ENCODE assay signal across 34 cellular contexts in genomic region chr17:18978050-18978449, GRCh38. TPM values are rescaled to one million over a fixed set of nuclear protein-coding genes. Genes with fewer than 3 reads are reported as not detected.
"Had no signal": no experiment of that assay in that cellular context is flagged by ENCODE, and none has a peak within 500 bp of the region (broad histone marks: within the 10 kb centered on the region; RNA-seq: fewer than 3 reads in every experiment).

No MANE protein-coding gene starts in this region.

- H3K27ac Mint-ChIP-seq: activated B cell treated with CpG ODN at 0.5 μM for 24 hours; activated CD4-positive, alpha-beta memory T cell treated with anti-CD3 and anti-CD28 coated beads for 36 hours; activated CD4-positive, alpha-beta T cell treated with anti-CD3 and anti-CD28 coated beads, Interleukin-2, amount 10 ng/mL, durations not matched to agents 24 days and 14 days; activated CD8-positive, alpha-beta T cell treated with anti-CD3 and anti-CD28 coated beads for 36 hours; activated naive CD4-positive, alpha-beta T cell treated with anti-CD3 and anti-CD28 coated beads for 36 hours; activated naive CD4-positive, alpha-beta T cell treated with anti-CD3 and anti-CD28 coated beads, Interleukin-2, amount 50 U/mL, for 72 hours; activated naive CD8-positive, alpha-beta T cell treated with anti-CD3 and anti-CD28 coated beads for 36 hours; activated T-cell treated with anti-CD3 and anti-CD28 coated beads, Interleukin-2, amount 50 U/mL, for 24 hours; activated T-helper 2 cell treated with anti-CD3 and anti-CD28 coated beads, Interferon-gamma antibody, Interleukin-2, Interleukin-4, amounts not matched to agents 10 μg/mL and 5 μg/mL and 100 μg/mL, durations not matched to agents 14 hours and 24 hours and 36 hours; T-helper 1 cell treated with Interleukin-12 subunit alpha and Interleukin-12 subunit beta and Interleukin-4 antibody, amounts not matched to agents 30 μg/mL and 1 μg/mL, for 36 hours; T-helper 2 cell treated with Interferon-gamma antibody and Interleukin-4, amounts not matched to agents 5 μg/mL and 100 μg/mL, for 36 hours had no signal

- H3K9me3 Mint-ChIP-seq: activated B cell treated with CpG ODN at 0.5 μM for 24 hours; activated CD4-positive, alpha-beta memory T cell treated with anti-CD3 and anti-CD28 coated beads for 36 hours; activated CD4-positive, alpha-beta T cell treated with anti-CD3 and anti-CD28 coated beads, Interleukin-2, amount 10 ng/mL, durations not matched to agents 24 days and 14 days; activated CD8-positive, alpha-beta T cell treated with anti-CD3 and anti-CD28 coated beads for 36 hours; activated naive CD4-positive, alpha-beta T cell treated with anti-CD3 and anti-CD28 coated beads for 36 hours; activated naive CD4-positive, alpha-beta T cell treated with anti-CD3 and anti-CD28 coated beads, Interleukin-2, amount 50 U/mL, for 72 hours; activated naive CD8-positive, alpha-beta T cell treated with anti-CD3 and anti-CD28 coated beads for 36 hours; activated T-cell treated with anti-CD3 and anti-CD28 coated beads, Interleukin-2, amount 50 U/mL, for 24 hours; activated T-helper 2 cell treated with anti-CD3 and anti-CD28 coated beads, Interferon-gamma antibody, Interleukin-2, Interleukin-4, amounts not matched to agents 10 μg/mL and 5 μg/mL and 100 μg/mL, durations not matched to agents 14 hours and 24 hours and 36 hours; T-helper 1 cell treated with Interleukin-12 subunit alpha and Interleukin-12 subunit beta and Interleukin-4 antibody, amounts not matched to agents 30 μg/mL and 1 μg/mL, for 36 hours; T-helper 2 cell treated with Interferon-gamma antibody and Interleukin-4, amounts not matched to agents 5 μg/mL and 100 μg/mL, for 36 hours had no signal

- H3K9me3 ChIP-seq: adrenal gland, body of pancreas, breast epithelium had no signal

- DNase-seq: activated B cell treated with CpG ODN at 0.5 μM for 24 hours; activated CD4-positive, alpha-beta memory T cell treated with anti-CD3 and anti-CD28 coated beads for 36 hours; activated CD4-positive, alpha-beta T cell treated with anti-CD3 and anti-CD28 coated beads for 4 hours; activated CD4-positive, alpha-beta T cell treated with anti-CD3 and anti-CD28 coated beads, Interleukin-2, amount 10 ng/mL, durations not matched to agents 24 days and 14 days; activated CD4-positive, alpha-beta T cell treated with anti-CD3 and anti-CD28 coated beads, Interleukin-2, amount 50 U/mL, for 1 hour; activated CD4-positive, alpha-beta T cell treated with anti-CD3 and anti-CD28 coated beads, Interleukin-2, amount 50 U/mL, for 4 hours; activated CD4-positive, CD25-positive, alpha-beta regulatory T cell treated with anti-CD3 and anti-CD28 coated beads, Interleukin-2, amount 50 U/mL, for 72 hours; activated CD8-positive, alpha-beta memory T cell treated with anti-CD3 and anti-CD28 coated beads, Interleukin-2, amount 50 U/mL, for 4 hours; activated CD8-positive, alpha-beta T cell treated with anti-CD3 and anti-CD28 coated beads for 36 hours; activated effector memory CD4-positive, alpha-beta T cell treated with Interleukin-2 at 50 U/mL for 16 hours; activated gamma-delta T cell treated with Interleukin-2 at 50 U/mL for 16 hours; activated naive CD4-positive, alpha-beta T cell; activated naive CD4-positive, alpha-beta T cell treated with anti-CD3 and anti-CD28 coated beads for 36 hours; activated naive CD4-positive, alpha-beta T cell treated with anti-CD3 and anti-CD28 coated beads, Interleukin-2, amount 50 U/mL, for 16 hours; activated naive CD8-positive, alpha-beta T cell treated with anti-CD3 and anti-CD28 coated beads for 36 hours; activated T-cell treated with anti-CD3 and anti-CD28 coated beads, Interleukin-2, amount 50 U/mL, for 24 hours; activated T-cell treated with anti-CD3 and anti-CD28 coated beads, Interleukin-2, amount 50 U/mL, for 48 hours; adrenal gland; amniotic stem cell; aorta; body of pancreas; brain microvascular endothelial cell; central memory CD4-positive, alpha-beta T cell; SW 1271; T-helper 1 cell; T-helper 2 cell; T-helper 9 cell had no signal

- H3K4me3 ChIP-seq: adrenal gland, body of pancreas, breast epithelium had no signal

- H3K36me3 ChIP-seq: adrenal gland, breast epithelium had no signal

- H3K27ac ChIP-seq: adrenal gland, body of pancreas, brain microvascular endothelial cell, breast epithelium, VCaP had no signal

- H3K4me3 Mint-ChIP-seq: activated B cell treated with CpG ODN at 0.5 μM for 24 hours; activated CD4-positive, alpha-beta memory T cell treated with anti-CD3 and anti-CD28 coated beads for 36 hours; activated CD4-positive, alpha-beta T cell treated with anti-CD3 and anti-CD28 coated beads, Interleukin-2, amount 10 ng/mL, durations not matched to agents 24 days and 14 days; activated CD8-positive, alpha-beta T cell treated with anti-CD3 and anti-CD28 coated beads for 36 hours; activated naive CD4-positive, alpha-beta T cell treated with anti-CD3 and anti-CD28 coated beads for 36 hours; activated naive CD8-positive, alpha-beta T cell treated with anti-CD3 and anti-CD28 coated beads for 36 hours; activated T-cell treated with anti-CD3 and anti-CD28 coated beads, Interleukin-2, amount 50 U/mL, for 24 hours; T-helper 1 cell treated with Interleukin-12 subunit alpha and Interleukin-12 subunit beta and Interleukin-4 antibody, amounts not matched to agents 30 μg/mL and 1 μg/mL, for 36 hours; T-helper 2 cell treated with Interferon-gamma antibody and Interleukin-4, amounts not matched to agents 5 μg/mL and 100 μg/mL, for 36 hours had no signal

- H3K27me3 Mint-ChIP-seq: activated B cell treated with CpG ODN at 0.5 μM for 24 hours; activated CD4-positive, alpha-beta memory T cell treated with anti-CD3 and anti-CD28 coated beads for 36 hours; activated CD4-positive, alpha-beta T cell treated with anti-CD3 and anti-CD28 coated beads, Interleukin-2, amount 10 ng/mL, durations not matched to agents 24 days and 14 days; activated CD8-positive, alpha-beta T cell treated with anti-CD3 and anti-CD28 coated beads for 36 hours; activated naive CD8-positive, alpha-beta T cell treated with anti-CD3 and anti-CD28 coated beads for 36 hours; activated T-cell treated with anti-CD3 and anti-CD28 coated beads, Interleukin-2, amount 50 U/mL, for 24 hours had no signal

- H3K4me1 Mint-ChIP-seq: activated B cell treated with CpG ODN at 0.5 μM for 24 hours had no signal

- H3K4me1 ChIP-seq: adrenal gland, breast epithelium had no signal

- ATAC-seq: activated CD8-positive, alpha-beta T cell treated with anti-CD3 and anti-CD28 coated beads for 36 hours; activated naive CD4-positive, alpha-beta T cell treated with anti-CD3 and anti-CD28 coated beads, Interleukin-2, amount 50 U/mL, for 72 hours; body of pancreas had no signal

- H3K36me3 Mint-ChIP-seq: activated naive CD4-positive, alpha-beta T cell treated with anti-CD3 and anti-CD28 coated beads, Interleukin-2, amount 50 U/mL, for 72 hours had no signal

- H3K27me3 ChIP-seq: adrenal gland, body of pancreas, brain microvascular endothelial cell, breast epithelium had no signal

RNA-seq across cellular contexts. Expression of gene SLC5A10, which starts 26.1 kb away (rescaled TPM):
- total RNA-seq: activated B cell treated with CpG ODN at 0.5 μM for 24 hours; activated CD4-positive, alpha-beta memory T cell treated with anti-CD3 and anti-CD28 coated beads for 36 hours; activated CD4-positive, alpha-beta T cell treated with anti-CD3 and anti-CD28 coated beads, Interleukin-2, amount 10 ng/mL, durations not matched to agents 24 days and 14 days; activated CD8-positive, alpha-beta memory T cell treated with anti-CD3 and anti-CD28 coated beads for 36 hours; activated CD8-positive, alpha-beta T cell treated with anti-CD3 and anti-CD28 coated beads for 36 hours; activated naive CD4-positive, alpha-beta T cell treated with anti-CD3 and anti-CD28 coated beads for 36 hours; activated naive CD4-positive, alpha-beta T cell treated with anti-CD3 and anti-CD28 coated beads, Interleukin-2, amount 50 U/mL, for 72 hours; activated naive CD8-positive, alpha-beta T cell treated with anti-CD3 and anti-CD28 coated beads for 36 hours; activated T-helper 2 cell treated with anti-CD3 and anti-CD28 coated beads, Interferon-gamma antibody, Interleukin-2, Interleukin-4, amounts not matched to agents 10 μg/mL and 5 μg/mL and 100 μg/mL, durations not matched to agents 14 hours and 24 hours and 36 hours; aorta; body of pancreas had no signal
